Comparison of ENCODE assay signal across 13 cellular contexts in the genomic region with DNA sequence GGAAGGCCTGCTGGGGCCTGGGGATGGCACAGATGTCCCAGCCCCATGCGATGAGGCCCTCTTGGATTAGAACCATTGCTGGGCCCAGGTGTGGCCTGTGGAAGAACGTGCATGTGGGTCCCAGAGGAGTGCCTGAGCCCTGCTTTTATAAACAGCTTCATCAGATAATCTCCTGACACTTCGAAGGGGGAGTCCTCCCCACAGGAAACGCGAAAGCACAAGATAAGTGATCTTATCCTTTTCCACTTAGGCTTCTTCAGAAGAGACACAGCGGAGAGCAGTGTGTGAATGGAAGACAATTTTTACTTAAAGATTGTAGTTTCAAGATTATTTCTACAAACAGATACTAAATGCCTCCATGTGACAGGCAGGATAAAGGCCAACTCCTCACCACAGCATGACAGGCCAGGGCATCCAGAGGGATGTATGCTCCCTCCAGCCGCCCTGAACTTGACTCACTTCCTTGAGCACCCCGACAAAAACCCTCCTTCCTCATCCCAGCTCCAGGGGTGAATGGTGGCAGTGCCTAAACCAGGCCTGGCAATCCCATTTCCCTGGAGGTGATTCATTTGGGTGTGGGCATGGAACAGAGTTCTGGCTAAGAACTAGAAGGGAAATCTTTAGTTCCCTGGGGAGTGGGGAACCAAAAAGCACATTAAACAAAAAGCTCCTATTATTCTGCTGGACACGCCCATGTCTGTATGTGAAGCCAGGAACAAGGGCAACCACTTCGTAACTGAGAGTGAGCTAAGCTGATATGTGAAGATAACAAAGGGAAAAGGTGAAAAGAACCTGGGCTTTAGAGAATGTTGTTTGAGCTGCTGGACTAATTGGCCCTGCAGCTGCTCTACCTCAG. TPM values are rescaled to one million over a fixed set of nuclear protein-coding genes. Genes with fewer than 3 reads are reported as not detected.
DNase-seq lines count a peak whose midpoint lies in the region; ATAC-seq, FAIRE-seq and TF ChIP-seq lines count a peak whose summit lies in the region.
"Had no signal": no experiment of that assay in that cellular context is flagged by ENCODE, and none has a peak within 500 bp of the region (broad histone marks: within the 10 kb centered on the region; RNA-seq: fewer than 3 reads in every experiment).

No MANE protein-coding gene starts in this region.

- no peak for ATAC-seq in HG02798 (IDR thresholded peaks at IDR 0.05; ENCODE audit: poor library complexity, unreplicated experiment)

- TF ChIP-seq CTCF in GM13977 (IDR thresholded peaks at IDR 0.05; ENCODE audit: extremely low read depth, insufficient read depth, missing control alignments) = no peak

- in situ Hi-C loops in GM13977 (cut with MboI; ENCODE audit: low pct_unique_long_range_greater_than_20kb, low sequenced_read_pairs, unreplicated experiment) = no loop called here

- no peak for TF ChIP-seq POLR2A in GM12891 (IDR thresholded peaks at IDR 0.05; ENCODE audit: low read depth, low read length)

- DNase-seq in COLO829 (ENCODE audit: low spot score) = peak; percentile 29
- DNase-seq in HS-27A (ENCODE audit: low read depth) = peak; percentile 36
- DNase-seq in NCI-H774 (lab: John Stamatoyannopoulos, UW) = peak; percentile 50
- peak; percentile 13 for DNase-seq in fibroblast of peridontal ligament (ENCODE audit: extremely low read depth)
- no peak for DNase-seq in GM12891 (ENCODE audit: insufficient read length, low spot score)
- DNase-seq in GM13977 (ENCODE audit: low spot score) = no peak
- no peak for DNase-seq in activated effector memory CD4-positive, alpha-beta T cell treated with Interleukin-2 at 50 U/mL for 16 hours
- DNase-seq: anterior cingulate cortex; C1 segment of cervical spinal cord; kidney; stimulated activated naive CD4-positive, alpha-beta T cell; T-cell had no signal

- no peak for FAIRE-seq in GM12891 (lab: Jason Lieb, UNC)
- FAIRE-seq: kidney had no signal

TF ChIP-seq in GM12891, 5 proteins besides CTCF, POLR2A, EP300 and RAD21:
- no peak for TF ChIP-seq PAX5 (IDR thresholded peaks at IDR 0.05; ENCODE audit: insufficient read depth, low read length, severe bottlenecking)
- TF ChIP-seq POU2F2 (IDR thresholded peaks at IDR 0.05; ENCODE audit: low read depth, low read length) = no peak
- TF ChIP-seq SPI1 (IDR thresholded peaks at IDR 0.05; ENCODE audit: low read depth, low read length) = no peak
- no peak for TF ChIP-seq POLR2AphosphoS5 (IDR thresholded peaks at IDR 0.05; ENCODE audit: low read depth, low read length)
- no peak for TF ChIP-seq TAF1 (IDR thresholded peaks at IDR 0.05; ENCODE audit: low read depth, low read length)

RNA-seq across cellular contexts. Expression of a gene that starts 56.2 kb away (rescaled TPM):
- polyA plus RNA-seq in GM12891 (2012; ENCODE audit: low read depth, missing spikeins) = 10.9 TPM

Comparison
In these comparisons a context has a peak if more than half of its experiments do, and no peak if none do; other contexts are left out.
1. DNase-seq: peak in COLO829 (single experiment), HS-27A (single experiment), NCI-H774 (single experiment) and fibroblast of peridontal ligament (single experiment); none in GM12891 (single experiment), GM13977 (single experiment) and activated effector memory CD4-positive, alpha-beta T cell treated with Interleukin-2 at 50 U/mL for 16 hours (single experiment).